In the genomic region with DNA sequence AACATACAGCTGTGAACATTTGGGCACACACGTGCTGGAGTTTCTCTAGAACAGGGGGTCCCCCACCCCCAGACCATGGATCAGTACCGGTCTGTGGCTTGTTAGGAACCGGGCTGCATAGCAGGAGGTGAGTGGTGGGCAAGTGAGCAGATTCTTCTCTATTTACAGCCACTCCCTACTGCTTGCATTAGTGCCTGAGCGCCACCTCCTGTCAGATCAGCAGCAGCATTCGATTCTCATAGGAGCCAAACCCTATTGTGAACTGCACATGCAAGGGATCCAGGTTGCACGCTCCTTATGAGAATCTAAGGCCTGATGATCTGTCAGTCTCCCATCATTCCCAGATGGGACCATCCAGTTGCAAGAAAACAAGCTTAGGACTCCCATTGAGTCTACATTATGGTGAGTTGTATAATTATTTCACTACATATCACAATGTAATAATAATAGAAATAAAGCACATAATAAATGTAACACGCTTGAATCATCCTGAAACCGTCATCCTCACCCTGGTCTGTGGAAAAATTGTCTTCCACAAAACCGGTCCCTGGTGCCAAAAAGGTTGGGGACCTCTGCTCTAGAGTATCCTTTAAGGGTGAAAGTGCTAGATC, we compare ENCODE assay signal across 10 cellular contexts. TPM values are rescaled to one million over a fixed set of nuclear protein-coding genes. Genes with fewer than 3 reads are reported as not detected.
DNase-seq lines count a peak whose midpoint lies in the region; ATAC-seq and TF ChIP-seq lines count a peak whose summit lies in the region.
"Had no signal": no experiment of that assay in that cellular context is flagged by ENCODE, and none has a peak within 500 bp of the region (broad histone marks: within the 10 kb centered on the region; RNA-seq: fewer than 3 reads in every experiment).

No MANE protein-coding gene starts in this region.

- TF ChIP-seq CTCF in kidney epithelial cell (IDR thresholded peaks at IDR 0.05; ENCODE audit: insufficient read depth, low read length, poor library complexity, severe bottlenecking) (peak; percentile 41), natural killer cell (IDR thresholded peaks at IDR 0.05) (no peak)

- no peak for ATAC-seq in natural killer cell
- no peak for ATAC-seq in activated T-cell treated with anti-CD3 and anti-CD28 coated beads, Interleukin-2, amount 50 U/mL, for 4 hours
- ATAC-seq in activated CD4-positive, CD25-positive, alpha-beta regulatory T cell treated with anti-CD3 and anti-CD28 coated beads, Interleukin-2, amount 50 U/mL, for 24 hours = no peak

- H3K36me3 ChIP-seq in kidney epithelial cell (ENCODE audit: control insufficient read depth, insufficient read depth, low read length) = no peaks in the 10 kb centered on the region
- H3K36me3 ChIP-seq: neutrophil had no signal

- H3K4me3 Mint-ChIP-seq in natural killer cell = no peak overlapping the region
- H3K4me3 Mint-ChIP-seq in activated T-cell treated with anti-CD3 and anti-CD28 coated beads, Interleukin-2, amount 50 U/mL, for 4 hours = no peak overlapping the region
- H3K4me3 Mint-ChIP-seq: activated naive CD4-positive, alpha-beta T cell treated with anti-CD3 and anti-CD28 coated beads, Interleukin-2, amount 50 U/mL, for 24 hours had no signal

- DNase-seq in ELR (ENCODE audit: low read depth) = peak; percentile 51
- peak; percentile 8 for DNase-seq in HuH-7.5 (ENCODE audit: low spot score)
- DNase-seq in SW480 (ENCODE audit: low spot score) = peak; percentile 4
- no peak for DNase-seq in kidney epithelial cell (ENCODE audit: low read depth)
- DNase-seq in natural killer cell = no peak
- no peak for DNase-seq in activated T-cell treated with anti-CD3 and anti-CD28 coated beads, Interleukin-2, amount 50 U/mL, for 4 hours
- DNase-seq in midbrain (lab: John Stamatoyannopoulos, UW) = no peak

- H3K4me1 Mint-ChIP-seq in natural killer cell = peaks cover 0 to 1% of the 10 kb centered on the region in 2 donors
- H3K4me1 Mint-ChIP-seq in activated T-cell treated with anti-CD3 and anti-CD28 coated beads, Interleukin-2, amount 50 U/mL, for 4 hours (ENCODE audit: low read depth) = no peaks in the 10 kb centered on the region
- H3K4me1 Mint-ChIP-seq: activated naive CD4-positive, alpha-beta T cell treated with anti-CD3 and anti-CD28 coated beads, Interleukin-2, amount 50 U/mL, for 24 hours had no signal

- H3K9me3 Mint-ChIP-seq in natural killer cell = no peaks in the 10 kb centered on the region
- no peaks in the 10 kb centered on the region for H3K9me3 Mint-ChIP-seq in activated T-cell treated with anti-CD3 and anti-CD28 coated beads, Interleukin-2, amount 50 U/mL, for 4 hours
- H3K9me3 Mint-ChIP-seq: activated naive CD4-positive, alpha-beta T cell treated with anti-CD3 and anti-CD28 coated beads, Interleukin-2, amount 50 U/mL, for 24 hours had no signal

- intact Hi-C loops in natural killer cell (cut with micrococcal nuclease) = no loop called here

- H3K27me3 ChIP-seq in kidney epithelial cell (ENCODE audit: control insufficient read depth, insufficient read depth, low read length) = no peaks in the 10 kb centered on the region
- H3K27me3 ChIP-seq: neutrophil had no signal

- no peak overlapping the region for H3K4me3 ChIP-seq in kidney epithelial cell (ENCODE audit: low read depth, low read length)

- H3K36me3 Mint-ChIP-seq in natural killer cell = no peaks in the 10 kb centered on the region
- H3K36me3 Mint-ChIP-seq in activated T-cell treated with anti-CD3 and anti-CD28 coated beads, Interleukin-2, amount 50 U/mL, for 4 hours (ENCODE audit: insufficient read depth) = peaks cover 3% of the 10 kb centered on the region

- no peak overlapping the region for H3K27ac Mint-ChIP-seq in natural killer cell
- H3K27ac Mint-ChIP-seq: activated naive CD4-positive, alpha-beta T cell treated with anti-CD3 and anti-CD28 coated beads, Interleukin-2, amount 50 U/mL, for 24 hours had no signal

- no peaks in the 10 kb centered on the region for H3K27me3 Mint-ChIP-seq in natural killer cell (ENCODE audit: low read depth in 2 of 2)
- no peaks in the 10 kb centered on the region for H3K27me3 Mint-ChIP-seq in activated T-cell treated with anti-CD3 and anti-CD28 coated beads, Interleukin-2, amount 50 U/mL, for 4 hours (ENCODE audit: low read depth)
- H3K27me3 Mint-ChIP-seq: activated naive CD4-positive, alpha-beta T cell treated with anti-CD3 and anti-CD28 coated beads, Interleukin-2, amount 50 U/mL, for 24 hours had no signal

RNA-seq across cellular contexts. Expression of gene CHRM5, which starts 25.8 kb away (rescaled TPM):
- total RNA-seq in kidney epithelial cell (not detected in 2 replicates), natural killer cell (under 1 TPM in 1 of 3 donors, not detected in 2; 0.12 TPM)
- total RNA-seq in activated T-cell treated with anti-CD3 and anti-CD28 coated beads, Interleukin-2, amount 50 U/mL, for 4 hours = under 1 TPM in 1 of 3 donors, not detected in 2; 0.05 TPM

RNA-seq across cellular contexts. Expression of gene AVEN, which starts 44.9 kb away (rescaled TPM):
- 20.4 and 24.4 TPM in 2 replicates for total RNA-seq in kidney epithelial cell
- 10 to 100 TPM in 1 of 3 donors, 1 to 10 TPM in 2; 9.8 to 11.8 (median 9.9) TPM for total RNA-seq in natural killer cell
- 10 to 100 TPM; 14.7 to 17.9 (median 17.2) TPM for total RNA-seq in activated T-cell treated with anti-CD3 and anti-CD28 coated beads, Interleukin-2, amount 50 U/mL, for 4 hours

Comparison
In these comparisons a context has a peak if more than half of its experiments do, and no peak if none do; other contexts are left out.
1. DNase-seq: peak in ELR (single experiment), HuH-7.5 (single experiment) and SW480 (single experiment); none in kidney epithelial cell (single experiment), natural killer cell (single experiment), activated T-cell treated with anti-CD3 and anti-CD28 coated beads, Interleukin-2, amount 50 U/mL, for 4 hours (single experiment) and midbrain (single experiment).